1 cellular context compared by ENCODE assay signal in genomic region chr7:30572212-30572839, GRCh38.
TF ChIP-seq lines count a peak whose summit lies in the region.

No MANE protein-coding gene starts in this region.

TF ChIP-seq in K562, 482 proteins besides CTCF, POLR2A, EP300 and RAD21 (continued from another document):
- TF ChIP-seq ZKSCAN8 (CRISPR knock-in tag; IDR thresholded peaks at IDR 0.05): no peak
- no peak for TF ChIP-seq RBFOX2 (IDR thresholded peaks at IDR 0.05; ENCODE audit: low read depth, low read length)
- no peak for TF ChIP-seq ERF (CRISPR knock-in tag; IDR thresholded peaks at IDR 0.05)
- peak; percentile 24; the same call in 1 of the 2 replicates for TF ChIP-seq RFX1 (IDR thresholded peaks at IDR 0.05)
- no peak for TF ChIP-seq SPI1 (IDR thresholded peaks at IDR 0.05; ENCODE audit: borderline replicate concordance, low read depth, low read length)
- TF ChIP-seq, protein P1, sequence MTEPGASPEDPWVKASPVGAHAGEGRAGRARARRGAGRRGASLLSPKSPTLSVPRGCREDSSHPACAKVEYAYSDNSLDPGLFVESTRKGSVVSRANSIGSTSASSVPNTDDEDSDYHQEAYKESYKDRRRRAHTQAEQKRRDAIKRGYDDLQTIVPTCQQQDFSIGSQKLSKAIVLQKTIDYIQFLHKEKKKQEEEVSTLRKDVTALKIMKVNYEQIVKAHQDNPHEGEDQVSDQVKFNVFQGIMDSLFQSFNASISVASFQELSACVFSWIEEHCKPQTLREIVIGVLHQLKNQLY (CRISPR knock-in tag; conservative IDR thresholded peaks at IDR 0.05): no peak
- TF ChIP-seq HEY1 (CRISPR knock-in tag; IDR thresholded peaks at IDR 0.05; ENCODE audit: borderline replicate concordance): no peak
- TF ChIP-seq CCAR2 (IDR thresholded peaks at IDR 0.05; ENCODE audit: low read depth, low read length): no peak
- no peak for TF ChIP-seq ZNF41 (CRISPR knock-in tag; conservative IDR thresholded peaks at IDR 0.05)
- TF ChIP-seq, protein P2, sequence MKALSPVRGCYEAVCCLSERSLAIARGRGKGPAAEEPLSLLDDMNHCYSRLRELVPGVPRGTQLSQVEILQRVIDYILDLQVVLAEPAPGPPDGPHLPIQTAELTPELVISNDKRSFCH (CRISPR knock-in tag; IDR thresholded peaks at IDR 0.05): no peak
- TF ChIP-seq, protein P2 (tag; IDR thresholded peaks at IDR 0.05): no peak
- no peak for TF ChIP-seq PTRF (tag; IDR thresholded peaks at IDR 0.05)
- no peak for TF ChIP-seq NFRKB (IDR thresholded peaks at IDR 0.05; ENCODE audit: low read depth)
- TF ChIP-seq NFYB (IDR thresholded peaks at IDR 0.05; ENCODE audit: extremely low read depth, insufficient read length): peak; percentile 9
- TF ChIP-seq ARID3A (IDR thresholded peaks at IDR 0.05; ENCODE audit: borderline replicate concordance, low read depth, low read length): no peak
- peak; percentile 31; the same call in 1 of the 2 replicates for TF ChIP-seq ATF3 (IDR thresholded peaks at IDR 0.05)
- TF ChIP-seq ATF3 (CRISPR knock-in tag; conservative IDR thresholded peaks at IDR 0.05): no peak
TF ChIP-seq in K562: peak in this region for 3.
